In genomic region chr4:102170910-102171309, GRCh38 we compare ENCODE assay signal across 8 cellular contexts.
"Had no signal": no experiment of that assay in that cellular context is flagged by ENCODE, and none has a peak within 500 bp of the region (broad histone marks: within the 10 kb centered on the region; RNA-seq: fewer than 3 reads in every experiment).

No MANE protein-coding gene starts in this region.

- H3K27ac Mint-ChIP-seq: GM23338, H9, IgD-negative memory B cell had no signal

- ATAC-seq: GM23338 had no signal

- H3K4me3 Mint-ChIP-seq: GM23338, H9, IgD-negative memory B cell had no signal

- H3K4me1 Mint-ChIP-seq: IgD-negative memory B cell had no signal

- H3K9me3 Mint-ChIP-seq: GM23338, H9 had no signal

- H3K27me3 Mint-ChIP-seq: IgD-negative memory B cell had no signal

- H3K36me3 Mint-ChIP-seq: IgD-negative memory B cell had no signal

- FAIRE-seq: H1, H54 had no signal

- H3K27ac ChIP-seq: HL-60 had no signal

- H3K4me2 ChIP-seq: GM23338 had no signal

- DNase-seq: H9, HCEC 1CT, KG1 had no signal

- H3K4me3 ChIP-seq: GM23338 had no signal
